In the genomic region with DNA sequence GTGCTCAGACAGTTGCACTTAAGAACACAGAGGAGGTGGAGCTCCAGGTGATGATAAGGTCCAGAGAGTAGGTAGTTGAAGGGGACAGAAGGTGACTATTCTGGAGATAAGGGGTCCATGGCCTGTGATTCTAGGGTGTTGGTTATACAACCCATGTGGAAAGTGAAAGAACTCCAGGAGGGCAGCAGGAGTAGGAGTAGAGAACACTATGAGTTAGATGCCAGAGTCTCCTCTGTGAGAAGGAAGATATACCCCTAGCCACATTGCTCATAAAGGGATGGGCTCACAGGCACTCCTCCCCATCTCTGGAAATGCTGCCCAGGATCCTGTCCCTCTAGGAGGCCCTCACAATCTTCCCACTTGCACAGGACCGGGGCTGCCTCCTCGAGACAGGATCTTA, we compare ENCODE assay signal across 14 cellular contexts.
"Had no signal": no experiment of that assay in that cellular context is flagged by ENCODE, and none has a peak within 500 bp of the region (broad histone marks: within the 10 kb centered on the region; RNA-seq: fewer than 3 reads in every experiment).

No MANE protein-coding gene starts in this region.

- H3K4me3 ChIP-seq: ascending aorta, gastroesophageal sphincter, thoracic aorta, upper lobe of right lung had no signal

- H3K27ac ChIP-seq: ascending aorta, gastroesophageal sphincter, thoracic aorta, upper lobe of right lung had no signal

- H3K27me3 ChIP-seq: ascending aorta, gastroesophageal sphincter, upper lobe of right lung had no signal

- H3K4me1 ChIP-seq: ascending aorta, gastroesophageal sphincter, upper lobe of right lung had no signal

- ATAC-seq: activated T-cell treated with anti-CD3 and anti-CD28 coated beads, Interleukin-2, amount 50 U/mL, for 4 hours; gastroesophageal sphincter; upper lobe of right lung had no signal

- H3K27me3 Mint-ChIP-seq: activated CD4-positive, alpha-beta memory T cell treated with anti-CD3 and anti-CD28 coated beads, Interleukin-2, amount 10 ng/mL, durations not matched to agents 7 days and 5 days; naive B cell had no signal

- H3K4me3 Mint-ChIP-seq: activated CD4-positive, alpha-beta memory T cell treated with anti-CD3 and anti-CD28 coated beads, Interleukin-2, amount 10 ng/mL, durations not matched to agents 7 days and 5 days; activated T-cell treated with anti-CD3 and anti-CD28 coated beads, Interleukin-2, amount 50 U/mL, for 4 hours; endodermal cell; naive B cell had no signal

- DNase-seq: activated CD4-positive, alpha-beta memory T cell treated with anti-CD3 and anti-CD28 coated beads, Interleukin-2, amount 10 ng/mL, durations not matched to agents 7 days and 5 days; activated CD4-positive, CD25-positive, alpha-beta regulatory T cell treated with anti-CD3 and anti-CD28 coated beads, Interleukin-2, amount 50 U/mL, for 72 hours; activated naive CD4-positive, alpha-beta T cell; activated T-cell treated with anti-CD3 and anti-CD28 coated beads, Interleukin-2, amount 50 U/mL, for 4 hours; endodermal cell; erythroblast; islet precursor cell; naive B cell; stimulated activated CD4-positive, alpha-beta T cell treated with anti-CD3 and anti-CD28 coated beads, Interleukin-2, amount 100 ng/mL, for 24 hours; T1000; upper lobe of right lung had no signal

- H3K9me3 Mint-ChIP-seq: activated CD4-positive, alpha-beta memory T cell treated with anti-CD3 and anti-CD28 coated beads, Interleukin-2, amount 10 ng/mL, durations not matched to agents 7 days and 5 days; activated T-cell treated with anti-CD3 and anti-CD28 coated beads, Interleukin-2, amount 50 U/mL, for 4 hours had no signal

- H3K4me1 Mint-ChIP-seq: endodermal cell, naive B cell had no signal

- H3K9me3 ChIP-seq: ascending aorta, gastroesophageal sphincter, thoracic aorta, upper lobe of right lung had no signal

- H3K27ac Mint-ChIP-seq: activated CD4-positive, alpha-beta memory T cell treated with anti-CD3 and anti-CD28 coated beads, Interleukin-2, amount 10 ng/mL, durations not matched to agents 7 days and 5 days; endodermal cell had no signal
